ENCODE assay signal across 25 cellular contexts in the genomic region with DNA sequence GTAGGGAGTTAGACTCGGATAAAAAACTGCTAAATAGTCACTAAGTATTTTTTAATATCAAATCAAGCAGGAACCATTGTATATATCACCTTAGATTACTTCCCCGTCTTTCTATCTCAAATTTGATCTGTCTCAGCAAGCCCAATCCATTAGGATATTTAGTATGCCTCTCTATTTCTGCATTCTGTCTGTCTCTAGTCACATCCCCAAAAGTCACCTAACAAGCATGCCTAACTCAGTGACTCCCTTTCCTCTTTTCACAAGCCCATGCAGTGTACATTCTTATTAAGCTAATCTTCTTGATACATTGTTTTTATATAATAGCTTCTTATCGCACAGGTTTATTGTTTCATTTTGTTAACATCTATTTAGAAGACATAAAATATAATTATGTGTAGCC. TPM values are rescaled to one million over a fixed set of nuclear protein-coding genes. Genes with fewer than 3 reads are reported as not detected.
"Had no signal": no experiment of that assay in that cellular context is flagged by ENCODE, and none has a peak within 500 bp of the region (broad histone marks: within the 10 kb centered on the region; RNA-seq: fewer than 3 reads in every experiment).

No MANE protein-coding gene starts in this region.

- H3K9me3 Mint-ChIP-seq: activated CD4-positive, alpha-beta T cell treated with anti-CD3 and anti-CD28 coated beads, Interleukin-2, amount 10 ng/mL, durations not matched to agents 7 days and 5 days had no signal

- DNase-seq: activated CD4-positive, alpha-beta T cell treated with anti-CD3 and anti-CD28 coated beads, Interleukin-2, amount 10 ng/mL, durations not matched to agents 7 days and 5 days; activated CD4-positive, CD25-positive, alpha-beta regulatory T cell; activated CD8-positive, alpha-beta memory T cell treated with anti-CD3 and anti-CD28 coated beads, Interleukin-2, amount 50 U/mL, for 4 hours; activated CD8-positive, alpha-beta T cell treated with anti-CD3 and anti-CD28 coated beads, Interleukin-2, amount 10 ng/mL, durations not matched to agents 7 days and 5 days; activated effector memory CD4-positive, alpha-beta T cell treated with Interleukin-2 at 50 U/mL for 16 hours; activated naive CD4-positive, alpha-beta T cell treated with anti-CD3 and anti-CD28 coated beads, Interleukin-2, amount 10 ng/mL, durations not matched to agents 7 days and 5 days; activated naive CD8-positive, alpha-beta T cell treated with anti-CD3 and anti-CD28 coated beads, Interleukin-2, amount 50 U/mL, for 24 hours; activated T-cell treated with anti-CD3 and anti-CD28 coated beads, Interleukin-2, amount 50 U/mL, for 48 hours; aorta; dermis blood vessel endothelial cell; effector memory CD4-positive, alpha-beta T cell; hippocampal formation; left colon; stimulated activated CD4-positive, alpha-beta T cell treated with anti-CD3 and anti-CD28 coated beads, Interleukin-4, amount 100 ng/mL, for 24 hours; stomach; T-helper 1 cell; T-helper 9 cell; upper lobe of right lung had no signal

- H3K4me1 ChIP-seq: upper lobe of right lung had no signal

- H3K36me3 ChIP-seq: neutrophil, stomach, upper lobe of right lung had no signal

- H3K4me3 Mint-ChIP-seq: activated CD4-positive, alpha-beta T cell treated with anti-CD3 and anti-CD28 coated beads, Interleukin-2, amount 10 ng/mL, durations not matched to agents 7 days and 5 days; activated CD8-positive, alpha-beta T cell treated with anti-CD3 and anti-CD28 coated beads, Interleukin-2, amount 10 ng/mL, durations not matched to agents 7 days and 5 days; activated naive CD4-positive, alpha-beta T cell treated with anti-CD3 and anti-CD28 coated beads, Interleukin-2, amount 10 ng/mL, durations not matched to agents 7 days and 5 days; activated naive CD8-positive, alpha-beta T cell treated with anti-CD3 and anti-CD28 coated beads, Interleukin-2, amount 50 U/mL, for 24 hours; mesothelial cell of epicardium; natural killer cell treated with Interleukin-12 subunit alpha and Interleukin-12 subunit beta and Interleukin-15 and Interleukin-18, amount 100 ng/mL, for 72 hours; stimulated activated effector memory CD8-positive, alpha-beta T cell treated with anti-CD3 and anti-CD28 coated beads, Interleukin-12 subunit alpha, Interleukin-12 subunit beta, amount 100 ng/mL, for 72 hours had no signal

- ATAC-seq: activated CD8-positive, alpha-beta T cell treated with anti-CD3 and anti-CD28 coated beads, Interleukin-2, amount 10 ng/mL, durations not matched to agents 7 days and 5 days; activated naive CD8-positive, alpha-beta T cell treated with anti-CD3 and anti-CD28 coated beads, Interleukin-2, amount 50 U/mL, for 24 hours; left colon; natural killer cell treated with Interleukin-12 subunit alpha and Interleukin-12 subunit beta and Interleukin-15 and Interleukin-18, amount 100 ng/mL, for 72 hours; sciatic nerve; stimulated activated effector memory CD8-positive, alpha-beta T cell treated with anti-CD3 and anti-CD28 coated beads, Interleukin-12 subunit alpha, Interleukin-12 subunit beta, amount 100 ng/mL, for 72 hours; upper lobe of right lung had no signal

- H3K4me1 Mint-ChIP-seq: activated CD4-positive, alpha-beta T cell treated with anti-CD3 and anti-CD28 coated beads, Interleukin-2, amount 10 ng/mL, durations not matched to agents 7 days and 5 days; activated naive CD4-positive, alpha-beta T cell treated with anti-CD3 and anti-CD28 coated beads, Interleukin-2, amount 10 ng/mL, durations not matched to agents 7 days and 5 days; activated naive CD8-positive, alpha-beta T cell treated with anti-CD3 and anti-CD28 coated beads, Interleukin-2, amount 50 U/mL, for 24 hours; stimulated activated effector memory CD8-positive, alpha-beta T cell treated with anti-CD3 and anti-CD28 coated beads, Interleukin-12 subunit alpha, Interleukin-12 subunit beta, amount 100 ng/mL, for 72 hours had no signal

- H3K27ac ChIP-seq: neutrophil, upper lobe of right lung had no signal

- FAIRE-seq: islet of Langerhans had no signal

- H3K4me3 ChIP-seq: lung, stomach, upper lobe of right lung had no signal

- H3K27ac Mint-ChIP-seq: activated CD4-positive, alpha-beta T cell treated with anti-CD3 and anti-CD28 coated beads, Interleukin-2, amount 10 ng/mL, durations not matched to agents 7 days and 5 days; activated CD8-positive, alpha-beta T cell treated with anti-CD3 and anti-CD28 coated beads, Interleukin-2, amount 10 ng/mL, durations not matched to agents 7 days and 5 days; activated naive CD4-positive, alpha-beta T cell treated with anti-CD3 and anti-CD28 coated beads, Interleukin-2, amount 10 ng/mL, durations not matched to agents 7 days and 5 days; activated naive CD8-positive, alpha-beta T cell treated with anti-CD3 and anti-CD28 coated beads, Interleukin-2, amount 50 U/mL, for 24 hours; mesothelial cell of epicardium; natural killer cell treated with Interleukin-12 subunit alpha and Interleukin-12 subunit beta and Interleukin-15 and Interleukin-18, amount 100 ng/mL, for 72 hours; stimulated activated effector memory CD8-positive, alpha-beta T cell treated with anti-CD3 and anti-CD28 coated beads, Interleukin-12 subunit alpha, Interleukin-12 subunit beta, amount 100 ng/mL, for 72 hours had no signal

- H3K27me3 Mint-ChIP-seq: activated CD4-positive, alpha-beta T cell treated with anti-CD3 and anti-CD28 coated beads, Interleukin-2, amount 10 ng/mL, durations not matched to agents 7 days and 5 days; activated naive CD4-positive, alpha-beta T cell treated with anti-CD3 and anti-CD28 coated beads, Interleukin-2, amount 10 ng/mL, durations not matched to agents 7 days and 5 days; activated naive CD8-positive, alpha-beta T cell treated with anti-CD3 and anti-CD28 coated beads, Interleukin-2, amount 50 U/mL, for 24 hours; natural killer cell treated with Interleukin-12 subunit alpha and Interleukin-12 subunit beta and Interleukin-15 and Interleukin-18, amount 100 ng/mL, for 72 hours had no signal

- H3K36me3 Mint-ChIP-seq: activated naive CD4-positive, alpha-beta T cell treated with anti-CD3 and anti-CD28 coated beads, Interleukin-2, amount 10 ng/mL, durations not matched to agents 7 days and 5 days; mesothelial cell of epicardium; natural killer cell treated with Interleukin-12 subunit alpha and Interleukin-12 subunit beta and Interleukin-15 and Interleukin-18, amount 100 ng/mL, for 72 hours; stimulated activated effector memory CD8-positive, alpha-beta T cell treated with anti-CD3 and anti-CD28 coated beads, Interleukin-12 subunit alpha, Interleukin-12 subunit beta, amount 100 ng/mL, for 72 hours had no signal

- H3K9me3 ChIP-seq: neutrophil, stomach, upper lobe of right lung had no signal

- H3K27me3 ChIP-seq: neutrophil, stomach, upper lobe of right lung had no signal

RNA-seq across cellular contexts. Expression of a gene that starts 57.8 kb away (rescaled TPM):
- total RNA-seq: activated CD4-positive, alpha-beta T cell treated with anti-CD3 and anti-CD28 coated beads, Interleukin-2, amount 10 ng/mL, durations not matched to agents 7 days and 5 days; activated CD8-positive, alpha-beta T cell treated with anti-CD3 and anti-CD28 coated beads, Interleukin-2, amount 10 ng/mL, durations not matched to agents 7 days and 5 days; natural killer cell treated with Interleukin-12 subunit alpha and Interleukin-12 subunit beta and Interleukin-15 and Interleukin-18, amount 100 ng/mL, for 72 hours had no signal
